15 cellular contexts compared by ENCODE assay signal in the genomic region with DNA sequence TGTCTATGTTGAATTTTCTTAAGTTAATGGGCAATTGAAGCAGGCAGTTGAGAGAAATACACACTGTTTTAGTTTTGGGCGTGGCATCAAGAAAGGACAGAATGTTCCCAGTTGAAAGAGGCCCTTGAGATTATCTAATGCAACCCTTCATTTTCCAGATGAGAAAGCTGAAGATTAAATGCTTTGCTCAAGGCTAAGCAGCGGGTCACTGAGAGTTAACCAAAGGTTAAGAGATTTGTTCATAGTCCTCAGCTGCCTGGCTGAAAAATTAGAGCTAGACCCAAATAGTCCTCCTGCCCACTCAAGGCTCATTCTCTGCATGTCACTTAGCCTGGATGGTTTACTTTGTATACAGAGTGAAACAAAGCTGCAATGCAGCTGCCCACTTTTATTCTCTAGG. TPM values are rescaled to one million over a fixed set of nuclear protein-coding genes. Genes with fewer than 3 reads are reported as not detected.
DNase-seq lines count a peak whose midpoint lies in the region; ATAC-seq and TF ChIP-seq lines count a peak whose summit lies in the region.
"Had no signal": no experiment of that assay in that cellular context is flagged by ENCODE, and none has a peak within 500 bp of the region (broad histone marks: within the 10 kb centered on the region; RNA-seq: fewer than 3 reads in every experiment).

No MANE protein-coding gene starts in this region.

- no peak for TF ChIP-seq CTCF in foreskin fibroblast (IDR thresholded peaks at IDR 0.05; ENCODE audit: low read depth, low read length)

- H3K4me3 ChIP-seq in foreskin fibroblast (ENCODE audit: low read depth in 1 of 2, low read length in 2 of 2), result no peak overlapping the region

- DNase-seq in HCEC 1CT (peak; percentile 43), NCI-H69 (lab: John Stamatoyannopoulos, UW) (peak; percentile 83), foreskin fibroblast (peak; percentile 66 to 85), renal cortical epithelial cell (ENCODE audit: low read depth) (peak; percentile 25), C1 segment of cervical spinal cord (lab: John Stamatoyannopoulos, UW) (no peak)
- DNase-seq in activated CD4-positive, alpha-beta T cell treated with anti-CD3 and anti-CD28 coated beads, Interleukin-2, amount 50 U/mL, for 48 hours, result no peak
- DNase-seq: AML-193, H9, kidney, NCI-H146, PC-3, T1000 had no signal

- no peak for ATAC-seq in GM21717 (IDR thresholded peaks at IDR 0.05; ENCODE audit: unreplicated experiment)
- no peak for ATAC-seq in HG03108 (IDR thresholded peaks at IDR 0.05; ENCODE audit: unreplicated experiment)
- ATAC-seq: PC-3 had no signal

RNA-seq across cellular contexts. Expression of gene MAMDC2, which starts 46.7 kb away (rescaled TPM):
- total RNA-seq in renal cortical epithelial cell, result 32.9 and 39.1 TPM in 2 replicates
- total RNA-seq: activated CD8-positive, alpha-beta memory T cell treated with anti-CD3 and anti-CD28 coated beads for 36 hours; PC-3 had no signal

Comparison
In these comparisons a context has a peak if more than half of its experiments do, and no peak if none do; other contexts are left out.
1. DNase-seq: peak in HCEC 1CT (single experiment), NCI-H69 (single experiment), foreskin fibroblast (2 of 2) and renal cortical epithelial cell (single experiment); none in C1 segment of cervical spinal cord (0 of 14) and activated CD4-positive, alpha-beta T cell treated with anti-CD3 and anti-CD28 coated beads, Interleukin-2, amount 50 U/mL, for 48 hours (0 of 2).